In genomic region chr1:214319930-214320329, GRCh38 we compare ENCODE assay signal across 1 cellular context.
TF ChIP-seq lines count a peak whose summit lies in the region.

No MANE protein-coding gene starts in this region.

TF ChIP-seq in K562, 482 proteins besides CTCF, POLR2A, EP300 and RAD21 (continued from another document):
- TF ChIP-seq, protein P1, sequence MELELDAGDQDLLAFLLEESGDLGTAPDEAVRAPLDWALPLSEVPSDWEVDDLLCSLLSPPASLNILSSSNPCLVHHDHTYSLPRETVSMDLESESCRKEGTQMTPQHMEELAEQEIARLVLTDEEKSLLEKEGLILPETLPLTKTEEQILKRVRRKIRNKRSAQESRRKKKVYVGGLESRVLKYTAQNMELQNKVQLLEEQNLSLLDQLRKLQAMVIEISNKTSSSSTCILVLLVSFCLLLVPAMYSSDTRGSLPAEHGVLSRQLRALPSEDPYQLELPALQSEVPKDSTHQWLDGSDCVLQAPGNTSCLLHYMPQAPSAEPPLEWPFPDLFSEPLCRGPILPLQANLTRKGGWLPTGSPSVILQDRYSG (tag; conservative IDR thresholded peaks at IDR 0.05; ENCODE audit: low read depth), result no peak
- TF ChIP-seq SUPT5H (IDR thresholded peaks at IDR 0.05) (no peak), SMAD1 (IDR thresholded peaks at IDR 0.05; ENCODE audit: low read depth, low read length, partially characterized antibody) (no peak), HMG20B (CRISPR knock-in tag; IDR thresholded peaks at IDR 0.05) (no peak), PTBP1 (IDR thresholded peaks at IDR 0.05; ENCODE audit: low read depth, low read length) (no peak), BRD9 (IDR thresholded peaks at IDR 0.05; ENCODE audit: low read depth, partially characterized antibody) (no peak), ZNF512 (tag; IDR thresholded peaks at IDR 0.05) (no peak), NR2F6 (CRISPR knock-in tag; IDR thresholded peaks at IDR 0.05) (no peak), SMARCA4 (IDR thresholded peaks at IDR 0.05) (no peak), PTRF (tag; IDR thresholded peaks at IDR 0.05) (no peak), XRCC4 (IDR thresholded peaks at IDR 0.05; ENCODE audit: extremely low read depth, insufficient read depth, insufficient read length) (no peak)
- TF ChIP-seq, protein P2, sequence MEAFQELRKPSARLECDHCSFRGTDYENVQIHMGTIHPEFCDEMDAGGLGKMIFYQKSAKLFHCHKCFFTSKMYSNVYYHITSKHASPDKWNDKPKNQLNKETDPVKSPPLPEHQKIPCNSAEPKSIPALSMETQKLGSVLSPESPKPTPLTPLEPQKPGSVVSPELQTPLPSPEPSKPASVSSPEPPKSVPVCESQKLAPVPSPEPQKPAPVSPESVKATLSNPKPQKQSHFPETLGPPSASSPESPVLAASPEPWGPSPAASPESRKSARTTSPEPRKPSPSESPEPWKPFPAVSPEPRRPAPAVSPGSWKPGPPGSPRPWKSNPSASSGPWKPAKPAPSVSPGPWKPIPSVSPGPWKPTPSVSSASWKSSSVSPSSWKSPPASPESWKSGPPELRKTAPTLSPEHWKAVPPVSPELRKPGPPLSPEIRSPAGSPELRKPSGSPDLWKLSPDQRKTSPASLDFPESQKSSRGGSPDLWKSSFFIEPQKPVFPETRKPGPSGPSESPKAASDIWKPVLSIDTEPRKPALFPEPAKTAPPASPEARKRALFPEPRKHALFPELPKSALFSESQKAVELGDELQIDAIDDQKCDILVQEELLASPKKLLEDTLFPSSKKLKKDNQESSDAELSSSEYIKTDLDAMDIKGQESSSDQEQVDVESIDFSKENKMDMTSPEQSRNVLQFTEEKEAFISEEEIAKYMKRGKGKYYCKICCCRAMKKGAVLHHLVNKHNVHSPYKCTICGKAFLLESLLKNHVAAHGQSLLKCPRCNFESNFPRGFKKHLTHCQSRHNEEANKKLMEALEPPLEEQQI (IDR thresholded peaks at IDR 0.05), result no peak
- TF ChIP-seq, protein P3, sequence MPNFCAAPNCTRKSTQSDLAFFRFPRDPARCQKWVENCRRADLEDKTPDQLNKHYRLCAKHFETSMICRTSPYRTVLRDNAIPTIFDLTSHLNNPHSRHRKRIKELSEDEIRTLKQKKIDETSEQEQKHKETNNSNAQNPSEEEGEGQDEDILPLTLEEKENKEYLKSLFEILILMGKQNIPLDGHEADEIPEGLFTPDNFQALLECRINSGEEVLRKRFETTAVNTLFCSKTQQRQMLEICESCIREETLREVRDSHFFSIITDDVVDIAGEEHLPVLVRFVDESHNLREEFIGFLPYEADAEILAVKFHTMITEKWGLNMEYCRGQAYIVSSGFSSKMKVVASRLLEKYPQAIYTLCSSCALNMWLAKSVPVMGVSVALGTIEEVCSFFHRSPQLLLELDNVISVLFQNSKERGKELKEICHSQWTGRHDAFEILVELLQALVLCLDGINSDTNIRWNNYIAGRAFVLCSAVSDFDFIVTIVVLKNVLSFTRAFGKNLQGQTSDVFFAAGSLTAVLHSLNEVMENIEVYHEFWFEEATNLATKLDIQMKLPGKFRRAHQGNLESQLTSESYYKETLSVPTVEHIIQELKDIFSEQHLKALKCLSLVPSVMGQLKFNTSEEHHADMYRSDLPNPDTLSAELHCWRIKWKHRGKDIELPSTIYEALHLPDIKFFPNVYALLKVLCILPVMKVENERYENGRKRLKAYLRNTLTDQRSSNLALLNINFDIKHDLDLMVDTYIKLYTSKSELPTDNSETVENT (CRISPR knock-in tag; IDR thresholded peaks at IDR 0.05), result no peak
